In genomic region chr2:158953926-158954763, GRCh38 we compare ENCODE assay signal across 9 cellular contexts. TPM values are rescaled to one million over a fixed set of nuclear protein-coding genes. Genes with fewer than 3 reads are reported as not detected.
A peak's percentile ranks its signal among the peaks of the same experiment; 100 is the strongest.
DNase-seq lines count a peak whose midpoint lies in the region; ATAC-seq and TF ChIP-seq lines count a peak whose summit lies in the region.
"Had no signal": no experiment of that assay in that cellular context is flagged by ENCODE, and none has a peak within 500 bp of the region (broad histone marks: within the 10 kb centered on the region; RNA-seq: fewer than 3 reads in every experiment).

No MANE protein-coding gene starts in this region.

- 18% methylated on average over 4 of the region's 5 CpGs for WGBS in esophagus muscularis mucosa

- no peaks in the 10 kb centered on the region for H3K36me3 Mint-ChIP-seq in osteocyte (ENCODE audit: unreplicated experiment)
- H3K36me3 Mint-ChIP-seq: activated naive CD4-positive, alpha-beta T cell treated with anti-CD3 and anti-CD28 coated beads, Interleukin-2, amount 50 U/mL, for 24 hours had no signal

- H3K4me1 Mint-ChIP-seq in osteocyte (ENCODE audit: unreplicated experiment), result peaks cover 24% of the 10 kb centered on the region

- H3K9me3 Mint-ChIP-seq in osteocyte (ENCODE audit: unreplicated experiment), result no peaks in the 10 kb centered on the region
- H3K9me3 Mint-ChIP-seq: activated naive CD4-positive, alpha-beta T cell treated with anti-CD3 and anti-CD28 coated beads, Interleukin-2, amount 50 U/mL, for 24 hours had no signal

- TF ChIP-seq CTCF in esophagus muscularis mucosa (IDR thresholded peaks at IDR 0.05), result no peak
- TF ChIP-seq CTCF in osteocyte (IDR thresholded peaks at IDR 0.05), result no peak

- intact Hi-C loops in esophagus muscularis mucosa (cut with DNase I), result no loop called here

- H3K36me3 ChIP-seq in ACC112 (ENCODE audit: insufficient read depth, low read length) (no peaks in the 10 kb centered on the region), esophagus muscularis mucosa (no peaks in the 10 kb centered on the region)

- peak; percentile 73 for DNase-seq in MV-4-11 (lab: John Stamatoyannopoulos, UW)
- DNase-seq in T-helper 9 cell, result peak; percentile 5
- DNase-seq in esophagus muscularis mucosa (ENCODE audit: extremely low spot score), result no peak
- peak; percentile 93 for DNase-seq in osteocyte (ENCODE audit: extremely low spot score, unreplicated experiment)
- DNase-seq in central memory CD4-positive, alpha-beta T cell, result no peak
- no peak for DNase-seq in occipital lobe (lab: John Stamatoyannopoulos, UW)

- no peaks in the 10 kb centered on the region for H3K27me3 ChIP-seq in ACC112 (ENCODE audit: insufficient read depth, low read length)
- H3K27me3 ChIP-seq in esophagus muscularis mucosa, result no peaks in the 10 kb centered on the region

- H3K79me2 ChIP-seq in ACC112 (ENCODE audit: control insufficient read depth, insufficient read depth, low read length, unreplicated experiment), result no peaks in the 10 kb centered on the region

- H3K4me3 ChIP-seq in ACC112 (ENCODE audit: low read depth, low read length) (peak overlapping the region; percentile 43; the same call in 1 of the 2 replicates), esophagus muscularis mucosa (no peak overlapping the region)

- H3K27ac ChIP-seq in ACC112 (ENCODE audit: low read depth, low read length), result peak overlapping the region; percentile 71
- peak overlapping the region; percentile 24 to 66 (median 62) for H3K27ac ChIP-seq in esophagus muscularis mucosa (replicated peaks in 1 of 4)

- no peaks in the 10 kb centered on the region for H3K9me3 ChIP-seq in esophagus muscularis mucosa

- no peak for TF ChIP-seq POLR2A in esophagus muscularis mucosa (IDR thresholded peaks at IDR 0.05; ENCODE audit: low read depth)

- H2AFZ ChIP-seq in ACC112 (ENCODE audit: low read length, unreplicated experiment), result no peak overlapping the region

- no peak for TF ChIP-seq EP300 in esophagus muscularis mucosa (IDR thresholded peaks at IDR 0.05)

- H3K4me1 ChIP-seq in ACC112 (ENCODE audit: control insufficient read depth, insufficient read depth, low read length, unreplicated experiment), result peaks cover 16% of the 10 kb centered on the region
- H3K4me1 ChIP-seq in esophagus muscularis mucosa, result peaks cover 14 to 31% (median 20%) of the 10 kb centered on the region in 4 donors

- H3K27ac Mint-ChIP-seq in osteocyte (ENCODE audit: unreplicated experiment), result peak overlapping the region; percentile 96
- H3K27ac Mint-ChIP-seq: activated naive CD4-positive, alpha-beta T cell treated with anti-CD3 and anti-CD28 coated beads, Interleukin-2, amount 50 U/mL, for 24 hours had no signal

- peak overlapping the region; percentile 15 for H3K4me3 Mint-ChIP-seq in osteocyte (ENCODE audit: unreplicated experiment)
- H3K4me3 Mint-ChIP-seq: activated naive CD4-positive, alpha-beta T cell treated with anti-CD3 and anti-CD28 coated beads, Interleukin-2, amount 50 U/mL, for 24 hours had no signal

- ATAC-seq in GM19025 (IDR thresholded peaks at IDR 0.05; ENCODE audit: low read depth, unreplicated experiment), result peak; percentile 49

- no peaks in the 10 kb centered on the region for H3K27me3 Mint-ChIP-seq in osteocyte (ENCODE audit: unreplicated experiment)
- H3K27me3 Mint-ChIP-seq: activated naive CD4-positive, alpha-beta T cell treated with anti-CD3 and anti-CD28 coated beads, Interleukin-2, amount 50 U/mL, for 24 hours had no signal

RNA-seq across cellular contexts. Expression of gene TANC1, which starts 14.3 kb away (rescaled TPM):
- total RNA-seq in esophagus muscularis mucosa (10 to 100 TPM; 34.3 to 54.0 (median 52.9) TPM), osteocyte (36.9 and 37.0 TPM in 2 replicates), occipital lobe (8.9 TPM)

Comparison
In these comparisons a context has a peak if more than half of its experiments do, and no peak if none do; other contexts are left out.
1. DNase-seq: peak in MV-4-11 (single experiment), T-helper 9 cell (single experiment) and osteocyte (single experiment); none in esophagus muscularis mucosa (single experiment), central memory CD4-positive, alpha-beta T cell (single experiment) and occipital lobe (single experiment).